8 cellular contexts compared by ENCODE assay signal in genomic region chr10:133258818-133259602, GRCh38. TPM values are rescaled to one million over a fixed set of nuclear protein-coding genes. Genes with fewer than 3 reads are reported as not detected.
A peak's percentile ranks its signal among the peaks of the same experiment; 100 is the strongest.
DNase-seq lines count a peak whose midpoint lies in the region; ATAC-seq, FAIRE-seq and TF ChIP-seq lines count a peak whose summit lies in the region.

No MANE protein-coding gene starts in this region.

- H4K20me1 ChIP-seq in H1 (replicated peaks in 1 of 2; ENCODE audit: control insufficient read depth in 1 of 2, insufficient read depth in 2 of 2, low read length in 2 of 2), result peaks cover 0 to 3% of the 10 kb centered on the region in 2 experiments

- peaks cover 7% of the 10 kb centered on the region; the same call in 1 of the 2 replicates for H3K23me2 ChIP-seq in H1 (ENCODE audit: low read depth, low read length)

- DNase-seq in BJ (ENCODE audit: low read depth) (peak; percentile 96), NAMALWA (ENCODE audit: low spot score) (peak; percentile 59), H1 (ENCODE audit: low read depth in 1 of 2, low spot score in 2 of 2) (no peak), neural crest cell (ENCODE audit: low read depth, low spot score) (no peak), NCI-H1105 (lab: John Stamatoyannopoulos, UW) (no peak)
- DNase-seq in activated CD8-positive, alpha-beta T cell treated with anti-CD3 and anti-CD28 coated beads for 36 hours, result peak; percentile 96
- DNase-seq in stimulated activated naive CD8-positive, alpha-beta T cell treated with anti-CD3 and anti-CD28 coated beads, Interleukin-15, Interleukin-2, amounts not matched to agents 100 U/mL and 50 U/mL, for 24 hours, result peak; percentile 92

- no peaks in the 10 kb centered on the region for H3K9me3 Mint-ChIP-seq in activated CD8-positive, alpha-beta T cell treated with anti-CD3 and anti-CD28 coated beads for 36 hours
- no peaks in the 10 kb centered on the region for H3K9me3 Mint-ChIP-seq in neural crest cell

- TF ChIP-seq POLR2A in H1 (IDR thresholded peaks at IDR 0.05; ENCODE audit: control extremely low read depth in 1 of 2, low read depth in 2 of 2, low read length in 2 of 2), result no peak

- no peak overlapping the region for H3K27ac ChIP-seq in H1 (ENCODE audit: low read depth, low read length)

- intact Hi-C loops in activated CD8-positive, alpha-beta T cell treated with anti-CD3 and anti-CD28 coated beads for 36 hours (cut with micrococcal nuclease), result no loop called here

- no peak overlapping the region; the same call in 1 of the 2 replicates for H2BK5ac ChIP-seq in H1 (ENCODE audit: low read depth, low read length)

- H2BK20ac ChIP-seq in H1 (ENCODE audit: low read length), result no peak overlapping the region

- H3K4me3 ChIP-seq in BJ (ENCODE audit: low read depth, low read length), result no peak overlapping the region
- H3K4me3 ChIP-seq in H1 (ENCODE audit: extremely low read depth in 1 of 4, insufficient read depth in 2 of 4, low read depth in 3 of 4, low read length in 4 of 4), result no peak overlapping the region

- H3K4me1 Mint-ChIP-seq in activated CD8-positive, alpha-beta T cell treated with anti-CD3 and anti-CD28 coated beads for 36 hours (ENCODE audit: low read depth), result peaks cover 55% of the 10 kb centered on the region
- peaks cover 13% of the 10 kb centered on the region for H3K4me1 Mint-ChIP-seq in neural crest cell

- H3K9ac ChIP-seq in H1 (replicated peaks in 1 of 4; ENCODE audit: extremely low read depth in 1 of 4, low read depth in 3 of 4, low read length in 3 of 4), result no peak overlapping the region

- peak overlapping the region; percentile 35 for H4K8ac ChIP-seq in H1 (ENCODE audit: extremely low read depth, insufficient read depth, low read length)

- H3K9me3 ChIP-seq in H1 (ENCODE audit: insufficient read depth in 2 of 2, low read depth in 1 of 2, low read length in 1 of 2), result no peaks in the 10 kb centered on the region

- H3K18ac ChIP-seq in H1 (ENCODE audit: extremely low read depth, low read length), result peak overlapping the region; percentile 60; the same call in 1 of the 2 replicates

- ATAC-seq in activated CD8-positive, alpha-beta T cell treated with anti-CD3 and anti-CD28 coated beads for 36 hours, result peak; percentile 47
- ATAC-seq in stimulated activated naive CD8-positive, alpha-beta T cell treated with anti-CD3 and anti-CD28 coated beads, Interleukin-15, Interleukin-2, amounts not matched to agents 100 U/mL and 50 U/mL, for 24 hours, result peak; percentile 64
- no peak for ATAC-seq in HG03354 (IDR thresholded peaks at IDR 0.05; ENCODE audit: poor library complexity, severe bottlenecking, unreplicated experiment)

- peaks cover 0 to 20% (median 11%) of the 10 kb centered on the region in 4 experiments; a peak in 5 of 7 replicates for H3K4me1 ChIP-seq in H1 (replicated peaks in 1 of 4; ENCODE audit: control insufficient read depth in 3 of 4, insufficient read depth in 4 of 4, low read length in 3 of 4)

- CTCF ChIA-PET in BJ (lab: Yijun Ruan, JAX) (interaction anchor here (1.0 to 2.1 kb wide), 3 partner anchors 12 to 71 kb away, joined by 3 to 7 read pairs (median 6); no protein-coding TSS in a partner anchor), H1 (lab: Charles Lee; ENCODE audit: partially characterized antibody) (interaction anchor here (1.0 to 4.5 kb wide), 8 partner anchors 8 to 115 kb away, joined by 3 to 24 read pairs (median 4); no protein-coding TSS in a partner anchor)
- CTCF ChIA-PET in activated CD8-positive, alpha-beta T cell treated with anti-CD3 and anti-CD28 coated beads for 36 hours (lab: Charles Lee), result interaction anchor here (2.0 to 3.5 kb wide), 2 partner anchors 16 to 116 kb away, joined by 7 to 28 read pairs; partner anchors contain the start of gene ADAM8

- H2AK5ac ChIP-seq in H1 (ENCODE audit: low read depth, low read length), result no peak overlapping the region

- H3K27ac Mint-ChIP-seq in activated CD8-positive, alpha-beta T cell treated with anti-CD3 and anti-CD28 coated beads for 36 hours, result peak overlapping the region; percentile 82
- no peak overlapping the region for H3K27ac Mint-ChIP-seq in neural crest cell (ENCODE audit: unreplicated experiment)

- H3K36me3 ChIP-seq in BJ (ENCODE audit: control insufficient read depth, insufficient read depth, low read length) (no peaks in the 10 kb centered on the region), H1 (ENCODE audit: control insufficient read depth in 2 of 4, insufficient read depth in 4 of 4, low read length in 3 of 4) (no peaks in the 10 kb centered on the region)

- peaks cover 2% of the 10 kb centered on the region for H3K27me3 Mint-ChIP-seq in activated CD8-positive, alpha-beta T cell treated with anti-CD3 and anti-CD28 coated beads for 36 hours
- H3K27me3 Mint-ChIP-seq in neural crest cell (ENCODE audit: low read depth), result peaks cover 41% of the 10 kb centered on the region

- POLR2A ChIA-PET in BJ (lab: Charles Lee) (no interaction called here), H1 (lab: Charles Lee; ENCODE audit: partially characterized antibody) (interaction anchor here (1.0 to 2.5 kb wide), 2 partner anchors 20 to 25 kb away, joined by 3 to 11 read pairs; no protein-coding TSS in a partner anchor)
- POLR2A ChIA-PET in activated CD8-positive, alpha-beta T cell treated with anti-CD3 and anti-CD28 coated beads for 36 hours (lab: Charles Lee), result interaction anchor here (0.8 to 3.8 kb wide), 6 partner anchors 13 to 134 kb away, joined by 3 to 32 read pairs (median 4); partner anchors contain the start of gene ADAM8

- peak overlapping the region; percentile 9; the same call in 1 of the 2 replicates for H2BK15ac ChIP-seq in H1 (ENCODE audit: low read length)

- H4K5ac ChIP-seq in H1 (ENCODE audit: insufficient read length, low read depth, low read length), result no peak overlapping the region

- peaks cover 9% of the 10 kb centered on the region for H3K36me3 Mint-ChIP-seq in activated CD8-positive, alpha-beta T cell treated with anti-CD3 and anti-CD28 coated beads for 36 hours (ENCODE audit: low read depth)
- no peaks in the 10 kb centered on the region for H3K36me3 Mint-ChIP-seq in neural crest cell (ENCODE audit: low read depth)

- no peak for TF ChIP-seq RAD21 in H1 (IDR thresholded peaks at IDR 0.05 in 1 of 2, conservative IDR thresholded peaks at IDR 0.05 in 1 of 2; ENCODE audit: low read depth in 2 of 2, low read length in 2 of 2)

- no peak overlapping the region for H3K14ac ChIP-seq in H1 (ENCODE audit: insufficient read length)

- no peak for FAIRE-seq in H1 (lab: Jason Lieb, UNC)

- H4K91ac ChIP-seq in H1 (replicated peaks; ENCODE audit: insufficient read length, low read length), result peak overlapping the region; percentile 54

- H3K27me3 ChIP-seq in BJ (ENCODE audit: control insufficient read depth, insufficient read depth, low read length), result no peaks in the 10 kb centered on the region; the same call in 1 of the 2 replicates
- peaks cover 0 to 15% (median 8%) of the 10 kb centered on the region in 4 experiments; a peak in 6 of 7 replicates for H3K27me3 ChIP-seq in H1 (replicated peaks in 1 of 4; ENCODE audit: control insufficient read depth in 3 of 4, extremely low read depth in 1 of 4, insufficient read depth in 3 of 4, low read length in 3 of 4)

- no peak overlapping the region; a peak in 1 of 4 replicates for H3K4me2 ChIP-seq in H1 (ENCODE audit: insufficient read depth in 1 of 2, low read depth in 2 of 2, low read length in 2 of 2)

- H3K4me3 Mint-ChIP-seq in activated CD8-positive, alpha-beta T cell treated with anti-CD3 and anti-CD28 coated beads for 36 hours, result peak overlapping the region; percentile 45
- H3K4me3 Mint-ChIP-seq in neural crest cell, result peak overlapping the region; percentile 76

- TF ChIP-seq EP300 in H1 (IDR thresholded peaks at IDR 0.05; ENCODE audit: borderline replicate concordance in 1 of 2, low read depth in 2 of 2, low read length in 2 of 2), result no peak

- 91% methylated on average over 22 of the region's 24 CpGs; no CpG with 5 or more reads in 1 of the 2 experiments for WGBS in H1 (ENCODE audit: extremely low coverage in 1 of 2, insufficient coverage in 1 of 2, insufficient read length in 1 of 2, insufficient replicate concordance in 2 of 2, low coverage in 1 of 2, low lambda C conversion rate in 2 of 2, missing lambda C conversion rate in 1 of 2), 2 experiments

- H3K4ac ChIP-seq in H1 (replicated peaks; ENCODE audit: insufficient read length, low read depth, low read length), result no peak overlapping the region

- H3K79me1 ChIP-seq in H1 (ENCODE audit: low read depth, low read length), result no peaks in the 10 kb centered on the region

- no peak overlapping the region for H3K23ac ChIP-seq in H1 (ENCODE audit: insufficient read length)

- H3K79me2 ChIP-seq in H1 (ENCODE audit: control insufficient read depth in 1 of 2, insufficient read depth in 2 of 2, low read length in 2 of 2), result no peaks in the 10 kb centered on the region

- no peak overlapping the region for H3K56ac ChIP-seq in H1 (replicated peaks; ENCODE audit: insufficient read length, low read depth, low read length)

- peak overlapping the region; percentile 90; the same call in 1 of the 2 replicates for H2BK12ac ChIP-seq in H1 (ENCODE audit: low read depth, low read length)

- H2AFZ ChIP-seq in H1 (ENCODE audit: low read length), result no peak overlapping the region

- no peak for TF ChIP-seq CTCF in BJ (IDR thresholded peaks at IDR 0.05; ENCODE audit: insufficient read depth, low read depth, low read length)
- no peak for TF ChIP-seq CTCF in activated CD8-positive, alpha-beta T cell treated with anti-CD3 and anti-CD28 coated beads for 36 hours (IDR thresholded peaks at IDR 0.05)
- no peak for TF ChIP-seq CTCF in H1 (IDR thresholded peaks at IDR 0.05; ENCODE audit: control extremely low read depth in 1 of 3, insufficient read depth in 1 of 3, low read depth in 1 of 3, low read length in 3 of 3)
- no peak for TF ChIP-seq CTCF in neural crest cell (conservative IDR thresholded peaks at IDR 0.05)

- no peak overlapping the region for H2BK120ac ChIP-seq in H1 (replicated peaks; ENCODE audit: low read depth, low read length)

RNA-seq across cellular contexts. Expression of gene ADAM8, which starts 17.7 kb away (rescaled TPM):
- 0.53 and 0.77 TPM in 2 replicates for polyA plus RNA-seq in BJ (2011; rRNA removed)
- polyA minus RNA-seq in BJ (2011; rRNA and poly(A)+ RNA removed), result 0.15 and 0.71 TPM in 2 replicates
- 100 to 1,000 TPM; 106 to 115 TPM for total RNA-seq in activated CD8-positive, alpha-beta T cell treated with anti-CD3 and anti-CD28 coated beads for 36 hours
- total RNA-seq in H1 (2021; fragmentation: NEBNext Ultra II Directional; extraction: Animal tissue kit (Norgen Biotek cat#: 25700)), result 4.4 and 4.6 TPM in 2 replicates
- polyA plus RNA-seq in H1 (2011; rRNA removed), result 4.6 and 6.0 TPM in 2 replicates
- 3.4 TPM for polyA plus RNA-seq in H1 (2011; cell fraction: cytosol; rRNA removed)
- 24.5 TPM for polyA plus RNA-seq in H1 (2011; cell fraction: nucleus; rRNA removed)
- polyA plus RNA-seq in H1 (2012, experiment 1 of 2), result 1.7 to 3.4 TPM (median 2.6 TPM) in 4 replicates
- polyA plus RNA-seq in H1 (2012, experiment 2 of 2), result 1.7 TPM
- 3.5 TPM for polyA plus RNA-seq in H1 (2013, experiment 1 of 2)
- polyA plus RNA-seq in H1 (2013, experiment 2 of 2), result 3.1 TPM
- 2.2 and 2.5 TPM in 2 replicates for polyA minus RNA-seq in H1 (2011; rRNA and poly(A)+ RNA removed)
- 3.8 TPM for polyA minus RNA-seq in H1 (2011; cell fraction: cytosol; rRNA and poly(A)+ RNA removed)
- polyA minus RNA-seq in H1 (2011; cell fraction: nucleus; rRNA and poly(A)+ RNA removed), result 10.3 TPM
- 3.6 and 4.5 TPM in 2 replicates for total RNA-seq in neural crest cell

RNA-seq across cellular contexts. Expression of gene VENTX, which starts 21.4 kb away (rescaled TPM):
- polyA plus RNA-seq in BJ (2011; rRNA removed), result not detected in 2 replicates
- polyA minus RNA-seq in BJ (2011; rRNA and poly(A)+ RNA removed), result not detected in 2 replicates
- total RNA-seq in activated CD8-positive, alpha-beta T cell treated with anti-CD3 and anti-CD28 coated beads for 36 hours, result under 1 TPM in 1 of 2 experiments, not detected in 1; 0.09 TPM
- total RNA-seq in H1 (2021; fragmentation: NEBNext Ultra II Directional; extraction: Animal tissue kit (Norgen Biotek cat#: 25700)), result 4.7 and 5.6 TPM in 2 replicates
- 5.6 and 7.8 TPM in 2 replicates for polyA plus RNA-seq in H1 (2011; rRNA removed)
- 4.6 TPM for polyA plus RNA-seq in H1 (2011; cell fraction: cytosol; rRNA removed)
- polyA plus RNA-seq in H1 (2011; cell fraction: nucleus; rRNA removed), result 17.4 TPM
- polyA plus RNA-seq in H1 (2012, experiment 1 of 2), result 3.4 to 5.9 TPM (median 5.1 TPM) in 4 replicates
- 3.8 TPM for polyA plus RNA-seq in H1 (2012, experiment 2 of 2)
- 3.8 TPM for polyA plus RNA-seq in H1 (2013, experiment 1 of 2)
- 3.5 TPM for polyA plus RNA-seq in H1 (2013, experiment 2 of 2)
- polyA minus RNA-seq in H1 (2011; rRNA and poly(A)+ RNA removed), result 1.6 and 1.7 TPM in 2 replicates
- 5.8 TPM for polyA minus RNA-seq in H1 (2011; cell fraction: cytosol; rRNA and poly(A)+ RNA removed)
- polyA minus RNA-seq in H1 (2011; cell fraction: nucleus; rRNA and poly(A)+ RNA removed), result 6.0 TPM
- not detected in 2 replicates for total RNA-seq in neural crest cell

RNA-seq across cellular contexts. Expression of gene UTF1, which starts 29.0 kb away (rescaled TPM):
- not detected in 2 replicates for polyA plus RNA-seq in BJ (2011; rRNA removed)
- not detected in 2 replicates for polyA minus RNA-seq in BJ (2011; rRNA and poly(A)+ RNA removed)
- not detected for total RNA-seq in activated CD8-positive, alpha-beta T cell treated with anti-CD3 and anti-CD28 coated beads for 36 hours
- total RNA-seq in H1 (2021; fragmentation: NEBNext Ultra II Directional; extraction: Animal tissue kit (Norgen Biotek cat#: 25700)), result 21.7 and 21.8 TPM in 2 replicates
- 0.47 and 0.97 TPM in 2 replicates for polyA plus RNA-seq in H1 (2011; rRNA removed)
- polyA plus RNA-seq in H1 (2011; cell fraction: cytosol; rRNA removed), result 0.56 TPM
- 3.0 TPM for polyA plus RNA-seq in H1 (2011; cell fraction: nucleus; rRNA removed)
- 4.6 to 12.2 TPM (median 10.6 TPM) in 4 replicates for polyA plus RNA-seq in H1 (2012, experiment 1 of 2)
- 0.80 TPM for polyA plus RNA-seq in H1 (2012, experiment 2 of 2)
- polyA plus RNA-seq in H1 (2013, experiment 1 of 2), result 23.8 TPM
- polyA plus RNA-seq in H1 (2013, experiment 2 of 2), result 24.8 TPM
- not detected in 2 replicates for polyA minus RNA-seq in H1 (2011; rRNA and poly(A)+ RNA removed)
- 6.3 TPM for polyA minus RNA-seq in H1 (2011; cell fraction: cytosol; rRNA and poly(A)+ RNA removed)
- polyA minus RNA-seq in H1 (2011; cell fraction: nucleus; rRNA and poly(A)+ RNA removed), result 4.3 TPM
- not detected in 2 replicates for total RNA-seq in neural crest cell

RNA-seq across cellular contexts. Expression of gene TUBGCP2, which starts 49.7 kb away (rescaled TPM):
- polyA plus RNA-seq in BJ (2011; rRNA removed) (44.2 and 55.8 TPM in 2 replicates), H1 (2011; rRNA removed) (34.9 and 43.9 TPM in 2 replicates)
- polyA minus RNA-seq in BJ (2011; rRNA and poly(A)+ RNA removed), result 47.1 and 73.0 TPM in 2 replicates
- total RNA-seq in activated CD8-positive, alpha-beta T cell treated with anti-CD3 and anti-CD28 coated beads for 36 hours, result 10 to 100 TPM; 54.1 to 57.5 TPM
- total RNA-seq in H1 (2021; fragmentation: NEBNext Ultra II Directional; extraction: Animal tissue kit (Norgen Biotek cat#: 25700)), result 51.9 and 54.2 TPM in 2 replicates
- polyA plus RNA-seq in H1 (2011; cell fraction: cytosol; rRNA removed), result 37.4 TPM
- polyA plus RNA-seq in H1 (2011; cell fraction: nucleus; rRNA removed), result 90.0 TPM
- polyA plus RNA-seq in H1 (2012, experiment 1 of 2), result 34.7 to 46.0 TPM (median 39.6 TPM) in 4 replicates
- 59.6 TPM for polyA plus RNA-seq in H1 (2012, experiment 2 of 2)
- polyA plus RNA-seq in H1 (2013, experiment 1 of 2), result 29.0 TPM
- polyA plus RNA-seq in H1 (2013, experiment 2 of 2), result 30.8 TPM
- 37.1 and 40.7 TPM in 2 replicates for polyA minus RNA-seq in H1 (2011; rRNA and poly(A)+ RNA removed)
- 26.8 TPM for polyA minus RNA-seq in H1 (2011; cell fraction: cytosol; rRNA and poly(A)+ RNA removed)
- 44.3 TPM for polyA minus RNA-seq in H1 (2011; cell fraction: nucleus; rRNA and poly(A)+ RNA removed)
- total RNA-seq in neural crest cell, result 70.0 and 72.0 TPM in 2 replicates

RNA-seq across cellular contexts. Expression of gene ZNF511, which starts 49.7 kb away (rescaled TPM):
- polyA plus RNA-seq in BJ (2011; rRNA removed) (29.3 and 32.9 TPM in 2 replicates), H1 (2011; rRNA removed) (55.4 and 70.5 TPM in 2 replicates)
- 9.9 and 17.7 TPM in 2 replicates for polyA minus RNA-seq in BJ (2011; rRNA and poly(A)+ RNA removed)
- total RNA-seq in activated CD8-positive, alpha-beta T cell treated with anti-CD3 and anti-CD28 coated beads for 36 hours, result 10 to 100 TPM; 58.0 to 60.1 TPM
- total RNA-seq in H1 (2021; fragmentation: NEBNext Ultra II Directional; extraction: Animal tissue kit (Norgen Biotek cat#: 25700)), result 64.5 and 71.7 TPM in 2 replicates
- polyA plus RNA-seq in H1 (2011; cell fraction: cytosol; rRNA removed), result 50.7 TPM
- 74.1 TPM for polyA plus RNA-seq in H1 (2011; cell fraction: nucleus; rRNA removed)
- polyA plus RNA-seq in H1 (2012, experiment 1 of 2), result 46.7 to 71.7 TPM (median 59.4 TPM) in 4 replicates
- polyA plus RNA-seq in H1 (2012, experiment 2 of 2), result 86.3 TPM
- 42.1 TPM for polyA plus RNA-seq in H1 (2013, experiment 1 of 2)
- 37.2 TPM for polyA plus RNA-seq in H1 (2013, experiment 2 of 2)
- polyA minus RNA-seq in H1 (2011; rRNA and poly(A)+ RNA removed), result 25.8 and 35.1 TPM in 2 replicates
- polyA minus RNA-seq in H1 (2011; cell fraction: cytosol; rRNA and poly(A)+ RNA removed), result 18.7 TPM
- 26.4 TPM for polyA minus RNA-seq in H1 (2011; cell fraction: nucleus; rRNA and poly(A)+ RNA removed)
- total RNA-seq in neural crest cell, result 62.7 and 75.6 TPM in 2 replicates

Comparison
In these comparisons a context has a peak if more than half of its experiments do, and no peak if none do; other contexts are left out.
1. DNase-seq: peak in BJ (single experiment), NAMALWA (single experiment), activated CD8-positive, alpha-beta T cell treated with anti-CD3 and anti-CD28 coated beads for 36 hours (single experiment) and stimulated activated naive CD8-positive, alpha-beta T cell treated with anti-CD3 and anti-CD28 coated beads, Interleukin-15, Interleukin-2, amounts not matched to agents 100 U/mL and 50 U/mL, for 24 hours (single experiment); none in H1 (0 of 2), neural crest cell (single experiment) and NCI-H1105 (single experiment).
2. RNA of gene ADAM8, which starts 17.7 kb away (total RNA-seq): 106 to 115 TPM in activated CD8-positive, alpha-beta T cell treated with anti-CD3 and anti-CD28 coated beads for 36 hours; 4.4 to 4.6 TPM in H1 and 3.6 to 4.5 TPM in neural crest cell; every median in the first group is over 10 times any median in the second.
3. RNA of gene UTF1, which starts 29.0 kb away (total RNA-seq): 21.7 to 21.8 TPM in H1; not detected in activated CD8-positive, alpha-beta T cell treated with anti-CD3 and anti-CD28 coated beads for 36 hours and not detected in neural crest cell; every median in the first group is over 10 times any median in the second.